1 cellular context compared by ENCODE assay signal in genomic region chrX:153495903-153496629, GRCh38.
TF ChIP-seq lines count a peak whose summit lies in the region.

No MANE protein-coding gene starts in this region.

TF ChIP-seq in IMR-90, 13 proteins besides CTCF, POLR2A, EP300 and RAD21:
- TF ChIP-seq CEBPB (IDR thresholded peaks at IDR 0.05; ENCODE audit: low read depth, low read length) (no peak), NFE2L2 (IDR thresholded peaks at IDR 0.05; ENCODE audit: low read depth, low read length) (no peak), FOS (IDR thresholded peaks at IDR 0.05; ENCODE audit: low read depth, low read length) (no peak), USF2 (IDR thresholded peaks at IDR 0.05; ENCODE audit: low read depth, low read length) (no peak), BHLHE40 (IDR thresholded peaks at IDR 0.05; ENCODE audit: low read depth, low read length) (no peak), RCOR1 (IDR thresholded peaks at IDR 0.05; ENCODE audit: insufficient replicate concordance, low read length) (no peak), MAFK (IDR thresholded peaks at IDR 0.05; ENCODE audit: low read depth, low read length) (no peak), MXI1 (IDR thresholded peaks at IDR 0.05; ENCODE audit: borderline replicate concordance, low read depth, low read length) (no peak), RFX5 (IDR thresholded peaks at IDR 0.05; ENCODE audit: low read depth, low read length) (no peak), MAZ (IDR thresholded peaks at IDR 0.05; ENCODE audit: borderline replicate concordance, low read depth, low read length) (no peak), ELK1 (IDR thresholded peaks at IDR 0.05; ENCODE audit: borderline replicate concordance, low read depth, low read length) (no peak), CHD1 (IDR thresholded peaks at IDR 0.05; ENCODE audit: low read depth, low read length) (no peak), SMC3 (IDR thresholded peaks at IDR 0.05; ENCODE audit: low read depth, low read length) (no peak)
